In the genomic region with DNA sequence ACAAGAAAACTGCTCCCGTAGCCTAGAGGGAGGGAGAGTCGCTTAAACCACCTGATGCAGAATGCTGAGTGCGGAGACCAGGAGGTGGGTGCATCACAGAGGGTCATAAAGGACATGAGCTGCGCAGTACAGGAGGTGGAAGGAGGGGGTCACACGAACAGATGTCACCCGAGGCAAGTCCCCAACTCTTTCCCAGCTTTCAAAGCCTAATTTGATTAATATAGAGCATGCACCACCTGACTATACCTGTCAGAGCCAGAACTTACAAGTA, we compare ENCODE assay signal across 8 cellular contexts. TPM values are rescaled to one million over a fixed set of nuclear protein-coding genes. Genes with fewer than 3 reads are reported as not detected.
A peak's percentile ranks its signal among the peaks of the same experiment; 100 is the strongest.
DNase-seq lines count a peak whose midpoint lies in the region; TF ChIP-seq lines count a peak whose summit lies in the region.

No MANE protein-coding gene starts in this region.

- H3K36me3 Mint-ChIP-seq in CD4-positive, alpha-beta memory T cell: peaks cover 0 to 17% of the 10 kb centered on the region in 2 donors
- peaks cover 30% of the 10 kb centered on the region for H3K36me3 Mint-ChIP-seq in dendritic cell treated with granulocyte-macrophage colony-stimulating factor and Interleukin-4, amounts not matched to agents 40 ng/mL and 50 ng/mL, for 4 days (ENCODE audit: low read depth)

- POLR2A ChIA-PET in CD4-positive, alpha-beta memory T cell (lab: Charles Lee; ENCODE audit: partially characterized antibody): interaction anchor here (0.7 to 8.7 kb wide), 20 partner anchors 9 to 814 kb away, joined by 3 to 95 read pairs (median 8); partner anchors contain the start of genes CHCHD2, LANCL2 and SEC61G

- no peaks in the 10 kb centered on the region for H3K27me3 ChIP-seq in CD4-positive, alpha-beta memory T cell (ENCODE audit: insufficient read depth, low read length)
- no peaks in the 10 kb centered on the region for H3K27me3 ChIP-seq in MM.1S (replicated peaks; ENCODE audit: insufficient read depth, low read length)
- H3K27me3 ChIP-seq in neutrophil: peaks cover 34% of the 10 kb centered on the region

- H3K4me3 ChIP-seq in CD4-positive, alpha-beta memory T cell (ENCODE audit: low read length in 2 of 2): peak overlapping the region; percentile 63 to 80
- peak overlapping the region; percentile 73 for H3K4me3 ChIP-seq in MM.1S (ENCODE audit: low read length)
- H3K4me3 ChIP-seq in neutrophil (ENCODE audit: low read depth in 1 of 2, low read length in 1 of 2): peak overlapping the region; percentile 71 to 82

- no peaks in the 10 kb centered on the region for H3K9me2 ChIP-seq in MM.1S (replicated peaks; ENCODE audit: insufficient read depth, low read length)

- no peaks in the 10 kb centered on the region for H3K9me3 ChIP-seq in CD4-positive, alpha-beta memory T cell (ENCODE audit: control insufficient read depth in 1 of 2, low read length in 2 of 2)
- H3K9me3 ChIP-seq in MM.1S (replicated peaks; ENCODE audit: insufficient read depth, low read length) (no peaks in the 10 kb centered on the region), neutrophil (no peaks in the 10 kb centered on the region)

- TF ChIP-seq CTCF in MM.1S (IDR thresholded peaks at IDR 0.05; ENCODE audit: low read length) (no peak), neutrophil (IDR thresholded peaks at IDR 0.05) (no peak)

- H3K9me3 Mint-ChIP-seq in CD4-positive, alpha-beta memory T cell: peaks cover 0 to 2% (median 0%) of the 10 kb centered on the region in 8 donors
- H3K9me3 Mint-ChIP-seq in dendritic cell treated with granulocyte-macrophage colony-stimulating factor and Interleukin-4, amounts not matched to agents 40 ng/mL and 50 ng/mL, for 4 days: no peaks in the 10 kb centered on the region

- H2AFZ ChIP-seq in MM.1S (ENCODE audit: low read length): peak overlapping the region; percentile 55

- H3K27me3 Mint-ChIP-seq in CD4-positive, alpha-beta memory T cell: no peaks in the 10 kb centered on the region
- peaks cover 11% of the 10 kb centered on the region for H3K27me3 Mint-ChIP-seq in dendritic cell treated with granulocyte-macrophage colony-stimulating factor and Interleukin-4, amounts not matched to agents 40 ng/mL and 50 ng/mL, for 4 days

- H3K79me2 ChIP-seq in MM.1S (ENCODE audit: low read length): peaks cover 54% of the 10 kb centered on the region

- H3K36me3 ChIP-seq in CD4-positive, alpha-beta memory T cell (ENCODE audit: insufficient read depth, low read length): no peaks in the 10 kb centered on the region
- H3K36me3 ChIP-seq in MM.1S (replicated peaks; ENCODE audit: insufficient read depth, low read length) (no peaks in the 10 kb centered on the region), neutrophil (no peaks in the 10 kb centered on the region)

- H3K4me3 Mint-ChIP-seq in CD4-positive, alpha-beta memory T cell: peak overlapping the region; percentile 88 to 96 (median 93)
- H3K4me3 Mint-ChIP-seq in dendritic cell treated with granulocyte-macrophage colony-stimulating factor and Interleukin-4, amounts not matched to agents 40 ng/mL and 50 ng/mL, for 4 days: peak overlapping the region; percentile 71

- peak overlapping the region; percentile 88 for H3K9ac ChIP-seq in MM.1S (ENCODE audit: low read length)

- no peak for DNase-seq in CD4-positive, alpha-beta memory T cell
- DNase-seq in MM.1S (no peak), Ammon's horn (ENCODE audit: low spot score) (no peak), NCI-H1436 (lab: John Stamatoyannopoulos, UW) (no peak)
- DNase-seq in stimulated activated CD4-positive, alpha-beta T cell treated with anti-CD3 and anti-CD28 coated beads, Interleukin-4, amount 100 ng/mL, for 4 hours: no peak
- no peak for DNase-seq in stimulated activated CD4-positive, alpha-beta T cell treated with anti-CD3 and anti-CD28 coated beads, Interleukin-4, amount 100 ng/mL, for 24 hours

- H3K27ac ChIP-seq in CD4-positive, alpha-beta memory T cell (ENCODE audit: low read depth, low read length): peak overlapping the region; percentile 82
- H3K27ac ChIP-seq in MM.1S (ENCODE audit: low read length) (peak overlapping the region; percentile 71), neutrophil (no peak overlapping the region)

- peaks cover 41 to 66% (median 52%) of the 10 kb centered on the region in 4 donors for H3K4me1 Mint-ChIP-seq in CD4-positive, alpha-beta memory T cell
- H3K4me1 Mint-ChIP-seq in dendritic cell treated with granulocyte-macrophage colony-stimulating factor and Interleukin-4, amounts not matched to agents 40 ng/mL and 50 ng/mL, for 4 days (ENCODE audit: low read depth): peaks cover 58% of the 10 kb centered on the region

- H3K4me2 ChIP-seq in MM.1S (ENCODE audit: low read depth, low read length): peak overlapping the region; percentile 92

- CTCF ChIA-PET in CD4-positive, alpha-beta memory T cell (lab: Charles Lee; ENCODE audit: partially characterized antibody): interaction anchor here (0.7 to 6.9 kb wide), 14 partner anchors 9 to 141 kb away, joined by 3 to 29 read pairs (median 4); no protein-coding TSS in a partner anchor

- intact Hi-C loops in CD4-positive, alpha-beta memory T cell (cut with micrococcal nuclease): loop anchor here (2.0 to 10.0 kb wide), 5 partner anchors 20 to 818 kb away; partner anchors contain the start of genes CCT6A, MRPS17, PSPH and SEC61G
- intact Hi-C loops in dendritic cell treated with granulocyte-macrophage colony-stimulating factor and Interleukin-4, amounts not matched to agents 40 ng/mL and 50 ng/mL, for 4 days (cut with micrococcal nuclease): no loop called here

- peaks cover 57% of the 10 kb centered on the region for H3F3A ChIP-seq in MM.1S (ENCODE audit: insufficient read depth, low read length)

- H4K20me1 ChIP-seq in MM.1S (ENCODE audit: insufficient read depth, low read length): no peaks in the 10 kb centered on the region

- peaks cover 50% of the 10 kb centered on the region for H3K4me1 ChIP-seq in CD4-positive, alpha-beta memory T cell (ENCODE audit: insufficient read depth, low read length)
- H3K4me1 ChIP-seq in MM.1S (ENCODE audit: low read length) (peaks cover 40% of the 10 kb centered on the region), neutrophil (ENCODE audit: control insufficient read depth in 1 of 2, insufficient read depth in 1 of 2, low read depth in 1 of 2, low read length in 1 of 2) (peaks cover 26 to 27% of the 10 kb centered on the region in 2 experiments)

- H3K27ac Mint-ChIP-seq in CD4-positive, alpha-beta memory T cell: peak overlapping the region; percentile 72 to 99 (median 85)
- peak overlapping the region; percentile 71 for H3K27ac Mint-ChIP-seq in dendritic cell treated with granulocyte-macrophage colony-stimulating factor and Interleukin-4, amounts not matched to agents 40 ng/mL and 50 ng/mL, for 4 days

RNA-seq across cellular contexts. Expression of gene VOPP1, which starts 0.9 kb away (rescaled TPM):
- 10 to 100 TPM; 91.0 to 98.7 TPM for total RNA-seq in CD4-positive, alpha-beta memory T cell
- 10 to 100 TPM; 43.0 to 90.4 TPM for polyA plus RNA-seq in CD4-positive, alpha-beta memory T cell
